In the genomic region with DNA sequence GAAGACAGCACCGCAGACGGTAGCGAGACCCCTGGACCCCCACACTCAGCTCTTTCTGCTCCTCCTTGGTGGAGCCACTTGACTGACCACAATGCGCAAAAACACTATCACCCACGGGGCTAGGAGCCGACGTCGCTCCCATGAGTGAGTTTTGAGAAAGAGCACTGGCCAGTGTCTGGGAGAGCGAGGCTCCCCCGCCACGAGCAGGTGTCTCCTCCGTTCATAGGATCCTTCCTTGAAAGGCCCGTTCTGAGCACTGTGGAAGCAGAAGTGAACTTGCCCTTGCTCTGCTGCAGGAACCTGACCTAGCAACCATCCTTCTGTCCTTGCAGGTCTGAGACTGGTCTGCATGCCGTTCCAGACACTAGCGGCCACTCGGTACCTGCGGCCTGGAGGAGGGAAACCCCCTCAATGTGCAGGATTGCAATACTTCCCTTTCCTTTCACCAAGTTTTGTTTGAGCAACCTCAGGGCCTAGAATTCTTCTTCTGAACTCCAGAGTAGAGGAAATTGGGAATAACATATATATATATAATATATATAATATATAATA, we compare ENCODE assay signal across 1 cellular context.
TF ChIP-seq lines count a peak whose summit lies in the region.

No MANE protein-coding gene starts in this region.

TF ChIP-seq in IMR-90, 13 proteins besides CTCF, POLR2A, EP300 and RAD21 (continued from another document):
- TF ChIP-seq MXI1 (IDR thresholded peaks at IDR 0.05; ENCODE audit: borderline replicate concordance, low read depth, low read length), result no peak
- TF ChIP-seq RCOR1 (IDR thresholded peaks at IDR 0.05; ENCODE audit: insufficient replicate concordance, low read length), result no peak
- no peak for TF ChIP-seq BHLHE40 (IDR thresholded peaks at IDR 0.05; ENCODE audit: low read depth, low read length)
- TF ChIP-seq NFE2L2 (IDR thresholded peaks at IDR 0.05; ENCODE audit: low read depth, low read length), result no peak
- no peak for TF ChIP-seq USF2 (IDR thresholded peaks at IDR 0.05; ENCODE audit: low read depth, low read length)
- TF ChIP-seq, protein P1, sequence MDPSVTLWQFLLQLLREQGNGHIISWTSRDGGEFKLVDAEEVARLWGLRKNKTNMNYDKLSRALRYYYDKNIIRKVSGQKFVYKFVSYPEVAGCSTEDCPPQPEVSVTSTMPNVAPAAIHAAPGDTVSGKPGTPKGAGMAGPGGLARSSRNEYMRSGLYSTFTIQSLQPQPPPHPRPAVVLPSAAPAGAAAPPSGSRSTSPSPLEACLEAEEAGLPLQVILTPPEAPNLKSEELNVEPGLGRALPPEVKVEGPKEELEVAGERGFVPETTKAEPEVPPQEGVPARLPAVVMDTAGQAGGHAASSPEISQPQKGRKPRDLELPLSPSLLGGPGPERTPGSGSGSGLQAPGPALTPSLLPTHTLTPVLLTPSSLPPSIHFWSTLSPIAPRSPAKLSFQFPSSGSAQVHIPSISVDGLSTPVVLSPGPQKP (IDR thresholded peaks at IDR 0.05; ENCODE audit: borderline replicate concordance, low read depth, low read length), result no peak
- TF ChIP-seq MAFK (IDR thresholded peaks at IDR 0.05; ENCODE audit: low read depth, low read length), result no peak
- TF ChIP-seq MAZ (IDR thresholded peaks at IDR 0.05; ENCODE audit: borderline replicate concordance, low read depth, low read length), result no peak
- TF ChIP-seq CEBPB (IDR thresholded peaks at IDR 0.05; ENCODE audit: low read depth, low read length), result no peak
- no peak for TF ChIP-seq FOS (IDR thresholded peaks at IDR 0.05; ENCODE audit: low read depth, low read length)
